25 cellular contexts compared by ENCODE assay signal in the genomic region with DNA sequence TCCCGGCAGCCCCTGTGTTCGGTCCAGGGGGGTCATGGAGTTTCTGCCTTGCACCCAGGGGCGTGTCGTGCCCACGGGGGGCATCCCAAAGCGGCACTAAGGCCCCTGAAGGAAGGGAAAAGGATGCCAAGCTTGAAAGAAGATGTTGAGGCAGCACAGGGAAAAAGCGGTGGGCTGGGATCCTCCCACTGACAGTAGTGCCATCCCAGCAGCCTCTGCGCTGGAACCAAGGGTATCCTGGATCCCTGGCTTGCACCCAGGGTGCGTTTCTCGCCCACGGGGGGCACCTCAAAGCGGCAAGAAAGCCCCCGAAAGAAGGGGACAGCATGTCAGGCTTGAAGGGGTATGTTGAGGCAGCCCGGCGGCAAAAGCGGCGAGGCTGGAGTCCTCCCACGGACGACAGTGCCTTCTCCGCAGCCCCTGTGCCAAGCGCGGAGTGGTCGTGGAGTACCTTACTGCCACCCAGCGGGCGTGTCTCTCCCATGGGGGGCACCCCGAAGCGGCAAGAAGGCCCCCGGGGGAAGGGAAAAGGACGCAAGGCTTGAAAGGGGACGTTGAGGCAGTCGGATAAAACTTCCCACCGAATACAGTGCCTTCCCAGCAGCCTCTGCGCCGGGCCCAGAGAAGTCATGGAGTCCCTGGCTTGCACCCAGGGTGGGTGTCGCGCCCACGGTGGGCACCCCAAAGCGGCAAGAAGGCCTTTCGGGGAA.
"Had no signal": no experiment of that assay in that cellular context is flagged by ENCODE, and none has a peak within 500 bp of the region (broad histone marks: within the 10 kb centered on the region; RNA-seq: fewer than 3 reads in every experiment).

No MANE protein-coding gene starts in this region.

- H3K4me3 ChIP-seq: left lung, lung, mucosa of descending colon, pancreas, prostate gland, right lobe of liver, smooth muscle cell, tibial nerve, uterus had no signal

- H3K36me3 ChIP-seq: left lung, pancreas, prostate gland, right lobe of liver, tibial nerve, uterus had no signal

- H3K27me3 ChIP-seq: pancreas, right lobe of liver, tibial nerve, uterus had no signal

- ATAC-seq: left colon; left lung; mucosa of descending colon; naive thymus-derived CD4-positive, alpha-beta T cell; natural killer cell treated with Interleukin-12 subunit alpha and Interleukin-12 subunit beta and Interleukin-15 and Interleukin-18, amount 100 ng/mL, for 72 hours; pancreas; right lobe of liver; stimulated activated memory B cell treated with anti-CD40 and anti-IgM and Interleukin-4, amounts not matched to agents 10 μg/mL and 1 μg/mL and 100 μg/mL, for 72 hours; stimulated activated naive CD8-positive, alpha-beta T cell treated with anti-CD3 and anti-CD28 coated beads, Interleukin-15, amount 100 ng/mL, for 72 hours had no signal

- DNase-seq: hippocampal formation; kidney glomerular epithelial cell; left colon; mesendoderm; midbrain; mucosa of descending colon; naive thymus-derived CD4-positive, alpha-beta T cell; retina; right lobe of liver; stimulated activated CD4-positive, alpha-beta T cell treated with anti-CD3 and anti-CD28 coated beads, Interleukin-1b, Interleukin-23, amount 100 ng/mL, for 48 hours; stimulated activated CD4-positive, alpha-beta T cell treated with anti-CD3 and anti-CD28 coated beads, Interleukin-2, amount 100 ng/mL, for 48 hours; stimulated activated CD4-positive, alpha-beta T cell treated with anti-CD3 and anti-CD28 coated beads, Interleukin-4, amount 100 ng/mL, for 4 hours; stimulated activated CD8-positive, alpha-beta memory T cell treated with anti-CD3 and anti-CD28 coated beads, Interleukin-4, amount 100 ng/mL, for 48 hours; stimulated activated naive CD4-positive, alpha-beta T cell treated with Interleukin-2 at 50 U/mL for 16 hours; stimulated activated naive CD8-positive, alpha-beta T cell treated with anti-CD3 and anti-CD28 coated beads, Interleukin-15, amount 100 ng/mL, for 72 hours; substantia nigra; uterus had no signal
